17 cellular contexts compared by ENCODE assay signal in the genomic region with DNA sequence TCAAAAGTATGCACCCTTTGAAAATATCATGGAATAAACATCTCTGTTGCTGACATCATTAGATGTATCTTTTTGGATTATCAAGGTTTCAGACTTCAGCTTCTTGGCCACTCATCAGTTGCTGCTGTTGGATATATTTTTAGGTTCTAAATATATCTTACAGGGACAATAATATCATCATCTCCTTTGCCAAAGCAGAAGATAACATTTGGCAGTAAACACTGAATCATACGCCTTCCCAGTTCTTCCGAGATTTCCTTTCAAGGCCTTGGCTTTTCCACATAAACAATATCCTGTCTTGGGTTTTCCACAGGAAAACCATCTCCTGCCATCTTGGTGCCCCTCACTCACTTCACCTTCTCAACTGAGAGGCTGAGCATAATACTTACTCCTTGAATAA. TPM values are rescaled to one million over a fixed set of nuclear protein-coding genes. Genes with fewer than 3 reads are reported as not detected.
A peak's percentile ranks its signal among the peaks of the same experiment; 100 is the strongest.
DNase-seq lines count a peak whose midpoint lies in the region; TF ChIP-seq lines count a peak whose summit lies in the region.
"Had no signal": no experiment of that assay in that cellular context is flagged by ENCODE, and none has a peak within 500 bp of the region (broad histone marks: within the 10 kb centered on the region; RNA-seq: fewer than 3 reads in every experiment).

No MANE protein-coding gene starts in this region.

- no peaks in the 10 kb centered on the region for H3K9me3 ChIP-seq in esophagus muscularis mucosa
- H3K9me3 ChIP-seq: BLaER1 treated with 17β-estradiol and CSF1 and Interleukin-3, amounts not matched to agents 10 nM and 100 nM; Caco-2 had no signal

- no peaks in the 10 kb centered on the region for H3K4me1 ChIP-seq in esophagus muscularis mucosa
- H3K4me1 ChIP-seq: BLaER1 treated with 17β-estradiol and CSF1 and Interleukin-3, amounts not matched to agents 10 nM and 100 nM; Caco-2 had no signal

- in situ Hi-C loops in G401 (cut with HindIII; ENCODE audit: low sequenced_read_pairs) = no loop called here

- WGBS in esophagus muscularis mucosa = 67% methylated on average over 2 of the region's 2 CpGs

- no peak for TF ChIP-seq POLR2A in erythroblast (IDR thresholded peaks at IDR 0.05; ENCODE audit: low read length)
- TF ChIP-seq POLR2A in esophagus muscularis mucosa (IDR thresholded peaks at IDR 0.05; ENCODE audit: low read depth) = no peak

- H3K36me3 ChIP-seq in esophagus muscularis mucosa = no peaks in the 10 kb centered on the region
- H3K36me3 ChIP-seq: BLaER1 treated with 17β-estradiol and CSF1 and Interleukin-3, amounts not matched to agents 10 nM and 100 nM had no signal

- intact Hi-C loops in esophagus muscularis mucosa (cut with DNase I) = no loop called here

- no peak overlapping the region for H3K27ac ChIP-seq in esophagus muscularis mucosa (replicated peaks in 1 of 4)
- H3K27ac ChIP-seq: BLaER1 treated with 17β-estradiol and CSF1 and Interleukin-3, amounts not matched to agents 10 nM and 100 nM; C4-2B had no signal

- DNase-seq in G401 (ENCODE audit: low spot score) = peak; percentile 56
- peak; percentile 50 for DNase-seq in cerebellar cortex (ENCODE audit: low spot score)
- DNase-seq in RKO (ENCODE audit: low spot score) = no peak
- no peak for DNase-seq in erythroblast (lab: John Stamatoyannopoulos, UW)
- no peak for DNase-seq in esophagus muscularis mucosa (ENCODE audit: extremely low spot score)
- DNase-seq: 8988T; ACHN; Caco-2; Calu3; CD4-positive, alpha-beta T cell; CD8-positive, alpha-beta T cell; DMS79 treated with DMSO at 0.1 percent for 48 hours; GDM1 had no signal

- H3K27me3 ChIP-seq in esophagus muscularis mucosa = no peaks in the 10 kb centered on the region
- H3K27me3 ChIP-seq: BLaER1 treated with 17β-estradiol and CSF1 and Interleukin-3, amounts not matched to agents 10 nM and 100 nM had no signal

- no peak for TF ChIP-seq EP300 in esophagus muscularis mucosa (IDR thresholded peaks at IDR 0.05)

- no peak for TF ChIP-seq CTCF in esophagus muscularis mucosa (IDR thresholded peaks at IDR 0.05)

- no peak overlapping the region for H3K4me3 ChIP-seq in esophagus muscularis mucosa
- H3K4me3 ChIP-seq: BLaER1 treated with 17β-estradiol and CSF1 and Interleukin-3, amounts not matched to agents 10 nM and 100 nM; GM12878 had no signal

RNA-seq across cellular contexts. Expression of gene RGS7, which starts 39.3 kb away (rescaled TPM):
- total RNA-seq in G401 (2014; rRNA removed; shearing (Covaris generic)) = not detected in 2 replicates
- under 1 TPM in 2 of 4 donors, not detected in 2; 0.11 to 0.33 TPM for total RNA-seq in esophagus muscularis mucosa
- total RNA-seq: A673; Caco-2; CD4-positive, alpha-beta T cell; CD8-positive, alpha-beta T cell; GM12878 had no signal

Comparison
In these comparisons a context has a peak if more than half of its experiments do, and no peak if none do; other contexts are left out.
1. DNase-seq: peak in G401 (single experiment) and cerebellar cortex (single experiment); none in RKO (single experiment), erythroblast (0 of 2) and esophagus muscularis mucosa (single experiment).